Comparison of ENCODE assay signal across 9 cellular contexts in the genomic region with DNA sequence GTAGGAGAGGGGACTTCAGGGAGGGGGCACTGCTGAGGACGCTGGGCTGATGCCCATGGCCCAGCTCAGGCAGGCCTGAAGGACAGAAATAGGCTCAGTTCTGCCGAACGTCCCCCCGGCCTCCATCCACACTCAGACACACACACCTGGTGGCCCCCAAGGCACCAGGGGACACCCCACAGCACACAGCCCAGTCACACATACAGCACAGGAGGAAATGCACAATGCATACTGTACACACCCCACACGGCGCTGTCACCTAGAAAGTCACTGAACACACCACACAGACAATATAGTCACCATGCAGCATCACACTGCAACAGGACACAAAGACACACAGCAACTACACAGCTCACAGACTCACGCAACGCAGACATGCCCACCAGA. TPM values are rescaled to one million over a fixed set of nuclear protein-coding genes. Genes with fewer than 3 reads are reported as not detected.
DNase-seq lines count a peak whose midpoint lies in the region; ATAC-seq, FAIRE-seq and TF ChIP-seq lines count a peak whose summit lies in the region.
"Had no signal": no experiment of that assay in that cellular context is flagged by ENCODE, and none has a peak within 500 bp of the region (broad histone marks: within the 10 kb centered on the region; RNA-seq: fewer than 3 reads in every experiment).

No MANE protein-coding gene starts in this region.

- H3K36me3 ChIP-seq in OCI-LY1 (ENCODE audit: insufficient read depth, low read length) (no peaks in the 10 kb centered on the region), trophoblast cell (ENCODE audit: control insufficient read depth in 1 of 2, insufficient read depth in 2 of 2, low read length in 2 of 2) (no peaks in the 10 kb centered on the region)

- peaks cover 39% of the 10 kb centered on the region for H3K4me1 ChIP-seq in OCI-LY1 (ENCODE audit: insufficient read depth, low read length, severe bottlenecking)
- peaks cover 27 to 32% of the 10 kb centered on the region in 2 experiments for H3K4me1 ChIP-seq in trophoblast cell (ENCODE audit: control insufficient read depth in 1 of 2, insufficient read depth in 2 of 2, low read length in 2 of 2)

- FAIRE-seq in HTR-8/SVneo (lab: Jason Lieb, UNC): no peak

- H3K79me2 ChIP-seq in OCI-LY1 (ENCODE audit: insufficient read depth, low read length) (no peaks in the 10 kb centered on the region), trophoblast cell (ENCODE audit: control insufficient read depth, insufficient read depth, low read length, poor library complexity) (peaks cover 4% of the 10 kb centered on the region)

- H4K12ac ChIP-seq in trophoblast cell (ENCODE audit: low read depth, low read length): no peak overlapping the region

- H2BK5ac ChIP-seq in trophoblast cell (ENCODE audit: low read depth, low read length, poor library complexity): peak overlapping the region; percentile 9

- H3K27me3 ChIP-seq in OCI-LY1 (ENCODE audit: insufficient read depth, low read length) (no peaks in the 10 kb centered on the region), trophoblast cell (ENCODE audit: insufficient read depth, low read length) (no peaks in the 10 kb centered on the region)

- H3K27ac ChIP-seq in OCI-LY1 (ENCODE audit: low read depth, low read length, poor library complexity, severe bottlenecking) (peak overlapping the region; percentile 73), trophoblast cell (ENCODE audit: low read depth, low read length) (peak overlapping the region; percentile 49)
- H3K27ac ChIP-seq: KMS-11 had no signal

- peak overlapping the region; percentile 29 for H3K14ac ChIP-seq in trophoblast cell (ENCODE audit: low read length)

- H3K9ac ChIP-seq in OCI-LY1 (ENCODE audit: low read length): peak overlapping the region; percentile 76
- no peak overlapping the region for H3K9ac ChIP-seq in trophoblast cell (ENCODE audit: low read length)
- H3K9ac ChIP-seq: KMS-11 had no signal

- H2AFZ ChIP-seq in OCI-LY1 (ENCODE audit: low read length): no peak overlapping the region
- H2AFZ ChIP-seq in trophoblast cell (ENCODE audit: insufficient read depth, low read length, poor library complexity): no peak overlapping the region

- CTCF ChIA-PET in GM10248 (lab: Yijun Ruan, JAX): interaction anchor here (0.7 to 9.2 kb wide), 12 partner anchors 9 to 214 kb away, joined by 3 to 112 read pairs (median 4); no protein-coding TSS in a partner anchor

- no peaks in the 10 kb centered on the region for H3F3A ChIP-seq in OCI-LY1 (ENCODE audit: insufficient read depth, low read length)

- peak overlapping the region; percentile 15 for H3K4ac ChIP-seq in trophoblast cell (ENCODE audit: low read depth, low read length)

- peak; percentile 35 for ATAC-seq in GM18511 (IDR thresholded peaks at IDR 0.05; ENCODE audit: unreplicated experiment)

- no peaks in the 10 kb centered on the region for H3K9me2 ChIP-seq in OCI-LY1 (ENCODE audit: low read depth, low read length)

- peaks cover 13% of the 10 kb centered on the region for H3K79me1 ChIP-seq in trophoblast cell (ENCODE audit: low read length)

- peak overlapping the region; percentile 96 for H4K91ac ChIP-seq in trophoblast cell (ENCODE audit: low read depth, low read length)

- H3K23ac ChIP-seq in trophoblast cell (ENCODE audit: low read length): no peak overlapping the region

- H3K18ac ChIP-seq in trophoblast cell (ENCODE audit: low read length): peak overlapping the region; percentile 44

- H3K9me3 ChIP-seq in OCI-LY1 (ENCODE audit: low read length): no peaks in the 10 kb centered on the region
- peaks cover 1% of the 10 kb centered on the region for H3K9me3 ChIP-seq in trophoblast cell (ENCODE audit: insufficient read depth, low read depth, low read length)

- H2AK5ac ChIP-seq in trophoblast cell (ENCODE audit: low read length): peak overlapping the region; percentile 51

- H3K4me3 ChIP-seq in OCI-LY1 (ENCODE audit: low read depth, low read length, poor library complexity, severe bottlenecking) (peak overlapping the region; percentile 79), trophoblast cell (ENCODE audit: low read depth, low read length) (no peak overlapping the region)

- TF ChIP-seq CTCF in OCI-LY1 (IDR thresholded peaks at IDR 0.05; ENCODE audit: low read length) (no peak), GM10248 (IDR thresholded peaks at IDR 0.05; ENCODE audit: control extremely low read depth, extremely low read depth, low read depth, missing control alignments) (no peak)

- POLR2A ChIA-PET in GM10248 (lab: Yijun Ruan, JAX): no interaction called here

- H2BK120ac ChIP-seq in trophoblast cell (ENCODE audit: insufficient read depth, low read length, poor library complexity): peak overlapping the region; percentile 33

- peak; percentile 24 for DNase-seq in central memory CD4-positive, alpha-beta T cell
- DNase-seq in trophoblast cell: no peak
- no peak for DNase-seq in HTR-8/SVneo (ENCODE audit: insufficient read length, low spot score)
- no peak for DNase-seq in GM10248 (ENCODE audit: extremely low spot score)
- no peak for DNase-seq in RKO (ENCODE audit: low spot score)
- no peak for DNase-seq in NCI-H524 treated with DMSO at 0.1 percent for 48 hours (lab: John Stamatoyannopoulos, UW)

- peak overlapping the region; percentile 62 for H2BK12ac ChIP-seq in trophoblast cell (ENCODE audit: low read length)

- H4K20me1 ChIP-seq in OCI-LY1 (ENCODE audit: insufficient read depth, low read length): no peaks in the 10 kb centered on the region

- H4K8ac ChIP-seq in trophoblast cell (ENCODE audit: low read depth, low read length): peak overlapping the region; percentile 49

- no CpG with 5 or more reads among the region's 8 CpGs for WGBS in trophoblast cell (ENCODE audit: extremely low coverage, insufficient coverage, insufficient read length)

- H3K4me2 ChIP-seq in OCI-LY1 (ENCODE audit: low read length) (peak overlapping the region; percentile 93), trophoblast cell (ENCODE audit: low read length) (peak overlapping the region; percentile 60)
- H3K4me2 ChIP-seq: KMS-11 had no signal

RNA-seq across cellular contexts. Expression of a gene that starts 0.6 kb away (rescaled TPM):
- polyA plus RNA-seq in trophoblast cell (2013): 18.2 and 20.4 TPM in 2 replicates

RNA-seq across cellular contexts. Expression of a gene that starts 20.4 kb away (rescaled TPM):
- polyA plus RNA-seq in trophoblast cell (2013): 23.7 and 23.9 TPM in 2 replicates

RNA-seq across cellular contexts. Expression of a gene that starts 24.4 kb away (rescaled TPM):
- 17.1 and 19.6 TPM in 2 replicates for polyA plus RNA-seq in trophoblast cell (2013)

RNA-seq across cellular contexts. Expression of a gene that starts 32.2 kb away (rescaled TPM):
- polyA plus RNA-seq in trophoblast cell (2013): not detected in 2 replicates

RNA-seq across cellular contexts. Expression of a gene that starts 40.7 kb away (rescaled TPM):
- 0.03 TPM in 1 of 2 replicates, not detected in the other for polyA plus RNA-seq in trophoblast cell (2013)
